Comparison of ENCODE assay signal across 33 cellular contexts in genomic region chr22:45278125-45278524, GRCh38. TPM values are rescaled to one million over a fixed set of nuclear protein-coding genes. Genes with fewer than 3 reads are reported as not detected.
"Had no signal": no experiment of that assay in that cellular context is flagged by ENCODE, and none has a peak within 500 bp of the region (broad histone marks: within the 10 kb centered on the region; RNA-seq: fewer than 3 reads in every experiment).

No MANE protein-coding gene starts in this region.

- H3K9ac ChIP-seq: KMS-11 had no signal

- H3K4me2 ChIP-seq: KMS-11 had no signal

- H3K4me1 ChIP-seq: SJCRH30 had no signal

- H3K4me3 ChIP-seq: adrenal gland, SJCRH30, SK-N-MC had no signal

- H3K36me3 Mint-ChIP-seq: activated CD4-positive, alpha-beta memory T cell treated with anti-CD3 and anti-CD28 coated beads for 36 hours; activated naive CD4-positive, alpha-beta T cell treated with anti-CD3 and anti-CD28 coated beads, Interleukin-2, amount 50 U/mL, for 72 hours; WTC11 had no signal

- H3K36me3 ChIP-seq: adrenal gland, brain microvascular endothelial cell, SJCRH30 had no signal

- FAIRE-seq: TTC549 had no signal

- DNase-seq: activated CD4-positive, alpha-beta memory T cell treated with anti-CD3 and anti-CD28 coated beads for 36 hours; activated CD4-positive, alpha-beta T cell treated with anti-CD3 and anti-CD28 coated beads for 4 hours; activated CD4-positive, alpha-beta T cell treated with anti-CD3 and anti-CD28 coated beads, Interleukin-2, amount 50 U/mL, for 1 hour; activated CD4-positive, CD25-positive, alpha-beta regulatory T cell treated with anti-CD3 and anti-CD28 coated beads, Interleukin-2, amount 50 U/mL, for 72 hours; activated CD8-positive, alpha-beta memory T cell treated with anti-CD3 and anti-CD28 coated beads, Interleukin-2, amount 50 U/mL, for 4 hours; activated gamma-delta T cell treated with Interleukin-2 at 50 U/mL for 16 hours; activated naive CD4-positive, alpha-beta T cell treated with anti-CD3 and anti-CD28 coated beads for 36 hours; activated T-cell treated with anti-CD3 and anti-CD28 coated beads for 4 hours; activated T-cell treated with anti-CD3 and anti-CD28 coated beads, Interleukin-2, amount 50 U/mL, for 4 hours; adrenal gland; brain microvascular endothelial cell; central memory CD4-positive, alpha-beta T cell; NCI-H1105; NCI-H1417 treated with DMSO at 0.1 percent for 48 hours; NCI-H1694; NCI-H1930; NCI-H2081 treated with DMSO at 0.1 percent for 48 hours; NCI-H345; NCI-H524 treated with DMSO at 0.1 percent for 48 hours; SHP77; SJCRH30 had no signal

- H3K4me1 Mint-ChIP-seq: WTC11 had no signal

- H3K9me3 Mint-ChIP-seq: activated CD4-positive, alpha-beta memory T cell treated with anti-CD3 and anti-CD28 coated beads for 36 hours; activated naive CD4-positive, alpha-beta T cell treated with anti-CD3 and anti-CD28 coated beads for 36 hours; activated naive CD4-positive, alpha-beta T cell treated with anti-CD3 and anti-CD28 coated beads, Interleukin-2, amount 50 U/mL, for 72 hours; activated T-cell treated with anti-CD3 and anti-CD28 coated beads, Interleukin-2, amount 50 U/mL, for 4 hours; activated T-helper 1 cell treated with anti-CD3 and anti-CD28 coated beads, Interleukin-12 subunit alpha, Interleukin-12 subunit beta, Interleukin-2, Interleukin-4 antibody, amounts not matched to agents 30 ng/mL and 10 ng/mL and 1 ng/mL, durations not matched to agents 14 hours and 24 hours and 36 hours; T-helper 1 cell treated with Interleukin-12 subunit alpha and Interleukin-12 subunit beta and Interleukin-4 antibody, amounts not matched to agents 30 μg/mL and 1 μg/mL, for 36 hours; T-helper 2 cell treated with Interferon-gamma antibody and Interleukin-4, amounts not matched to agents 5 μg/mL and 100 μg/mL, for 36 hours; WTC11 had no signal

- ATAC-seq: activated naive CD4-positive, alpha-beta T cell treated with anti-CD3 and anti-CD28 coated beads, Interleukin-2, amount 50 U/mL, for 72 hours; activated T-cell treated with anti-CD3 and anti-CD28 coated beads, Interleukin-2, amount 50 U/mL, for 4 hours; Panc1; WTC11 had no signal

- H3K27ac ChIP-seq: brain microvascular endothelial cell, KMS-11, SJCRH30, SK-N-MC had no signal

- H3K9me3 ChIP-seq: adrenal gland, SJCRH30 had no signal

- H3K4me3 Mint-ChIP-seq: activated CD4-positive, alpha-beta memory T cell treated with anti-CD3 and anti-CD28 coated beads for 36 hours; activated naive CD4-positive, alpha-beta T cell treated with anti-CD3 and anti-CD28 coated beads for 36 hours; activated T-cell treated with anti-CD3 and anti-CD28 coated beads, Interleukin-2, amount 50 U/mL, for 4 hours; activated T-helper 1 cell treated with anti-CD3 and anti-CD28 coated beads, Interleukin-12 subunit alpha, Interleukin-12 subunit beta, Interleukin-2, Interleukin-4 antibody, amounts not matched to agents 30 ng/mL and 10 ng/mL and 1 ng/mL, durations not matched to agents 14 hours and 24 hours and 36 hours; T-helper 1 cell treated with Interleukin-12 subunit alpha and Interleukin-12 subunit beta and Interleukin-4 antibody, amounts not matched to agents 30 μg/mL and 1 μg/mL, for 36 hours; T-helper 2 cell treated with Interferon-gamma antibody and Interleukin-4, amounts not matched to agents 5 μg/mL and 100 μg/mL, for 36 hours; WTC11 had no signal

- H3K27me3 ChIP-seq: adrenal gland, brain microvascular endothelial cell, SJCRH30 had no signal

- H3K27ac Mint-ChIP-seq: activated CD4-positive, alpha-beta memory T cell treated with anti-CD3 and anti-CD28 coated beads for 36 hours; activated naive CD4-positive, alpha-beta T cell treated with anti-CD3 and anti-CD28 coated beads for 36 hours; activated naive CD4-positive, alpha-beta T cell treated with anti-CD3 and anti-CD28 coated beads, Interleukin-2, amount 50 U/mL, for 72 hours; activated T-helper 1 cell treated with anti-CD3 and anti-CD28 coated beads, Interleukin-12 subunit alpha, Interleukin-12 subunit beta, Interleukin-2, Interleukin-4 antibody, amounts not matched to agents 30 ng/mL and 10 ng/mL and 1 ng/mL, durations not matched to agents 14 hours and 24 hours and 36 hours; T-helper 1 cell treated with Interleukin-12 subunit alpha and Interleukin-12 subunit beta and Interleukin-4 antibody, amounts not matched to agents 30 μg/mL and 1 μg/mL, for 36 hours; T-helper 2 cell treated with Interferon-gamma antibody and Interleukin-4, amounts not matched to agents 5 μg/mL and 100 μg/mL, for 36 hours; WTC11 had no signal

RNA-seq across cellular contexts. Expression of gene UPK3A, which starts 6.6 kb away (rescaled TPM):
- total RNA-seq: activated CD4-positive, alpha-beta memory T cell treated with anti-CD3 and anti-CD28 coated beads for 36 hours; activated naive CD4-positive, alpha-beta T cell treated with anti-CD3 and anti-CD28 coated beads for 36 hours; activated naive CD4-positive, alpha-beta T cell treated with anti-CD3 and anti-CD28 coated beads, Interleukin-2, amount 50 U/mL, for 72 hours; activated T-cell treated with anti-CD3 and anti-CD28 coated beads, Interleukin-2, amount 50 U/mL, for 4 hours; activated T-helper 1 cell treated with anti-CD3 and anti-CD28 coated beads, Interleukin-12 subunit alpha, Interleukin-12 subunit beta, Interleukin-2, Interleukin-4 antibody, amounts not matched to agents 30 ng/mL and 10 ng/mL and 1 ng/mL, durations not matched to agents 14 hours and 24 hours and 36 hours; adrenal gland; LHCN-M2; NCI-H460; RPMI7951; SJCRH30 had no signal
